Comparison of ENCODE assay signal across 9 cellular contexts in genomic region chr2:11132036-11132671, GRCh38. TPM values are rescaled to one million over a fixed set of nuclear protein-coding genes. Genes with fewer than 3 reads are reported as not detected.
DNase-seq lines count a peak whose midpoint lies in the region; ATAC-seq, FAIRE-seq and TF ChIP-seq lines count a peak whose summit lies in the region.
"Had no signal": no experiment of that assay in that cellular context is flagged by ENCODE, and none has a peak within 500 bp of the region (broad histone marks: within the 10 kb centered on the region; RNA-seq: fewer than 3 reads in every experiment).

No MANE protein-coding gene starts in this region.

- peak overlapping the region; percentile 86 for H2AFZ ChIP-seq in K562 (ENCODE audit: low read depth, low read length)

- no peaks in the 10 kb centered on the region for H3K9me1 ChIP-seq in K562 (ENCODE audit: control insufficient read depth, insufficient read depth, low read length)

- H3K79me2 ChIP-seq in K562 (ENCODE audit: control insufficient read depth, insufficient read depth, low read length) = no peaks in the 10 kb centered on the region

- TF ChIP-seq POLR2A in K562 (conservative IDR thresholded peaks at IDR 0.05) = no peak

- CTCF ChIA-PET in K562 (lab: Yijun Ruan, JAX; ENCODE audit: low intra/inter-chr PET ratio) = interaction anchor here (0.5 to 2.3 kb wide), 8 partner anchors 280 to 452 kb away, joined by 3 to 20 read pairs (median 10); partner anchors contain the start of gene E2F6

- TF ChIP-seq CTCF in K562 (IDR thresholded peaks at IDR 0.05 in 2 of 3, conservative IDR thresholded peaks at IDR 0.05 in 1 of 3; ENCODE audit: insufficient read depth in 2 of 3, low read depth in 1 of 3, low read length in 3 of 3) (no peak), nephron (IDR thresholded peaks at IDR 0.05; ENCODE audit: unreplicated experiment in 3 of 3) (no peak)

- H3K27ac Mint-ChIP-seq in nephron = peak overlapping the region; percentile 62 to 89 (median 65)

- peak overlapping the region; percentile 76 for H3K4me2 ChIP-seq in BLaER1
- H3K4me2 ChIP-seq in K562 (ENCODE audit: insufficient read depth, low read length) = peak overlapping the region; percentile 68

- H3K9me3 ChIP-seq in BLaER1 (no peaks in the 10 kb centered on the region), K562 (replicated peaks; ENCODE audit: control insufficient read depth, insufficient read depth, low read depth, low read length) (no peaks in the 10 kb centered on the region)

- H3K4me1 ChIP-seq in BLaER1 = peaks cover 53% of the 10 kb centered on the region
- peaks cover 16 to 24% of the 10 kb centered on the region in 2 experiments; a peak in 4 of 5 replicates for H3K4me1 ChIP-seq in K562 (replicated peaks in 1 of 2; ENCODE audit: control insufficient read depth in 2 of 2, insufficient read depth in 2 of 2, low read length in 2 of 2)

- 0 out of 2 replicates have a peak, but pooled peaks have one; percentile 4 for TF ChIP-seq EP300 in Ishikawa (IDR thresholded peaks at IDR 0.05; ENCODE audit: borderline replicate concordance)
- no peak for TF ChIP-seq EP300 in K562 (IDR thresholded peaks at IDR 0.05; ENCODE audit: low read length)

- no peak for ATAC-seq in K562
- ATAC-seq in HG02981 (IDR thresholded peaks at IDR 0.05; ENCODE audit: unreplicated experiment) = no peak
- no peak for ATAC-seq in GM21528 (IDR thresholded peaks at IDR 0.05; ENCODE audit: low FRiP score, unreplicated experiment)

- no peaks in the 10 kb centered on the region for H3K36me3 Mint-ChIP-seq in nephron (ENCODE audit: low read depth)

- intact Hi-C loops in K562 (cut with micrococcal nuclease) = loop anchor here (1.0 to 10.0 kb wide), 5 partner anchors 103 to 550 kb away; no protein-coding TSS in a partner anchor

- POLR2A ChIA-PET in K562 (lab: Yijun Ruan, JAX) = interaction anchor here (0.6 to 1.6 kb wide), 7 partner anchors 12 to 454 kb away, joined by 3 to 7 read pairs (median 3); partner anchors contain the start of gene E2F6

- BruUV-seq in K562 (replicated peaks; lab: Mats Ljungman, UMichigan) = no TSS peak

- in situ Hi-C loops in K562 (cut with MboI) = loop anchor here (5.0 to 25.0 kb wide), 2 partner anchors 280 to 450 kb away; no protein-coding TSS in a partner anchor

- no peak for DNase-seq in K562 (ENCODE audit: extremely low read depth in 1 of 4, low spot score in 3 of 4)
- DNase-seq in DMS153 (lab: John Stamatoyannopoulos, UW) = no peak
- DNase-seq in NCI-H82 (lab: John Stamatoyannopoulos, UW) = no peak

- H3K36me3 ChIP-seq in BLaER1 = no peaks in the 10 kb centered on the region
- no peaks in the 10 kb centered on the region for H3K36me3 ChIP-seq in K562 (ENCODE audit: control insufficient read depth, insufficient read depth, low read length)

- peak overlapping the region; percentile 84 to 89 (median 88) for H3K4me3 Mint-ChIP-seq in nephron

- H4K20me1 ChIP-seq in BLaER1 (no peaks in the 10 kb centered on the region), K562 (replicated peaks; ENCODE audit: control insufficient read depth, insufficient read depth, low read length) (no peaks in the 10 kb centered on the region)

- no peak overlapping the region for H3K27ac ChIP-seq in BLaER1
- H3K27ac ChIP-seq in K562 (ENCODE audit: extremely low read depth, low read depth, low read length) = no peak overlapping the region

- H3K27me3 ChIP-seq in BLaER1 (no peaks in the 10 kb centered on the region), K562 (ENCODE audit: control insufficient read depth in 2 of 2, insufficient read depth in 2 of 2, low read length in 2 of 2) (peaks cover 5 to 20% of the 10 kb centered on the region in 2 experiments; a peak in 3 of 5 replicates)

- H3K9ac ChIP-seq in BLaER1 (no peak overlapping the region), K562 (ENCODE audit: insufficient read depth in 1 of 2, low read depth in 2 of 2, low read length in 2 of 2) (peak overlapping the region in 1 of 2 experiments; percentile 53; a peak in 1 of 4 replicates)

- no peaks in the 10 kb centered on the region for H3K9me3 Mint-ChIP-seq in nephron

- TF ChIP-seq RAD21 in Ishikawa (IDR thresholded peaks at IDR 0.05; ENCODE audit: low read depth) (no peak), K562 (CRISPR knock-in tag; conservative IDR thresholded peaks at IDR 0.05 in 1 of 2, IDR thresholded peaks at IDR 0.05 in 1 of 2) (no peak)

- H3K27me3 Mint-ChIP-seq in nephron (ENCODE audit: low read depth) = peaks cover 6% of the 10 kb centered on the region

- FAIRE-seq in K562 (lab: Jason Lieb, UNC) = no peak
- FAIRE-seq: bronchial epithelial cell had no signal

- 32% methylated on average over 19 of the region's 19 CpGs for WGBS in K562 (ENCODE audit: insufficient coverage, low coverage, missing lambda C conversion rate)

- H3K4me3 ChIP-seq in BLaER1 (no peak overlapping the region), K562 (no peak overlapping the region)

- peaks cover 29% of the 10 kb centered on the region for H3K4me1 Mint-ChIP-seq in nephron

TF ChIP-seq in Ishikawa, 13 proteins besides CTCF, POLR2A, EP300 and RAD21:
- TF ChIP-seq EGR1 (IDR thresholded peaks at IDR 0.05) = no peak
- no peak for TF ChIP-seq FOXM1 (IDR thresholded peaks at IDR 0.05; ENCODE audit: borderline replicate concordance, low read depth)
- TF ChIP-seq YY1 (IDR thresholded peaks at IDR 0.05; ENCODE audit: low read depth) = no peak
- no peak for TF ChIP-seq NFIC (IDR thresholded peaks at IDR 0.05)

TF ChIP-seq in K562, 482 proteins besides CTCF, POLR2A, EP300 and RAD21 (continues in another document):
- TF ChIP-seq ZNF766 (CRISPR knock-in tag; conservative IDR thresholded peaks at IDR 0.05) (0 out of 2 replicates have a peak, but pooled peaks have one; percentile 24), ARNT (IDR thresholded peaks at IDR 0.05) (no peak), NCOA2 (IDR thresholded peaks at IDR 0.05; ENCODE audit: partially characterized antibody in 2 of 2) (no peak), STAG1 (CRISPR knock-in tag; IDR thresholded peaks at IDR 0.05; ENCODE audit: borderline replicate concordance) (no peak), ZNF12 (CRISPR knock-in tag; IDR thresholded peaks at IDR 0.05) (no peak), CBFB (CRISPR knock-in tag; IDR thresholded peaks at IDR 0.05) (peak; percentile 24; the same call in 1 of the 2 replicates), YY1 (IDR thresholded peaks at IDR 0.05; ENCODE audit: borderline replicate concordance in 1 of 3, control insufficient read depth in 1 of 3, extremely low read depth in 1 of 3, insufficient read depth in 3 of 3, insufficient read length in 1 of 3, insufficient replicate concordance in 2 of 3, low read depth in 1 of 3, low read length in 2 of 3) (peak in 1 of 3 experiments; percentile 1), ZNF740 (CRISPR knock-in tag; IDR thresholded peaks at IDR 0.05) (no peak), ZNF740 (tag; IDR thresholded peaks at IDR 0.05) (no peak), CEBPB (tag; IDR thresholded peaks at IDR 0.05) (no peak), ZNF778 (CRISPR knock-in tag; IDR thresholded peaks at IDR 0.05) (no peak), BMI1 (IDR thresholded peaks at IDR 0.05; ENCODE audit: low read length) (no peak), ZHX1 (conservative IDR thresholded peaks at IDR 0.05; ENCODE audit: low read length) (no peak), KLF13 (tag; IDR thresholded peaks at IDR 0.05; ENCODE audit: borderline replicate concordance, low read depth) (no peak)

RNA-seq across cellular contexts. Expression of gene SLC66A3, which starts 23.1 kb away (rescaled TPM):
- total RNA-seq in K562 (2011; cell fraction: chromatin; rRNA removed; ENCODE audit: low replicate concordance) = 12.5 and 29.6 TPM in 2 replicates
- 17.5 and 21.2 TPM in 2 replicates for total RNA-seq in K562 (2011; cell fraction: nucleolus; rRNA removed)
- total RNA-seq in K562 (2011; cell fraction: nucleoplasm; rRNA removed) = 21.6 and 24.4 TPM in 2 replicates
- 8.0 and 15.7 TPM in 2 replicates for total RNA-seq in K562 (2014; rRNA removed)
- 9.1 and 9.8 TPM in 2 replicates for total RNA-seq in K562 (2014; rRNA removed; fragmentation: Illumina TruSeq; extraction: Trizol)
- 6.6 and 7.6 TPM in 2 replicates for total RNA-seq in K562 (2015; rRNA removed; fragmentation: Illumina TruSeq; extraction: Trizol)
- 7.4 and 8.2 TPM in 2 replicates for total RNA-seq in K562 (2021)
- polyA plus RNA-seq in K562 (2011; rRNA removed) = 29.9 and 30.0 TPM in 2 replicates
- polyA plus RNA-seq in K562 (2011; cell fraction: cytosol; rRNA removed) = 30.8 and 50.1 TPM in 2 replicates
- 12.1 and 16.7 TPM in 2 replicates for polyA plus RNA-seq in K562 (2011; cell fraction: nucleus; rRNA removed)
- 8.3 and 13.0 TPM in 2 replicates for polyA plus RNA-seq in K562 (2012)
- 10.0 and 11.2 TPM in 2 replicates for polyA plus RNA-seq in K562 (2014; fragmentation: Illumina TruSeq; extraction: Trizol)
- polyA plus RNA-seq in K562 (2014; fragmentation: Nextera tagmentation; extraction: Ambion mirVana) = 1 to 10 TPM; 2.8 to 3.0 TPM
- 13.9 and 15.2 TPM in 2 replicates for polyA plus RNA-seq in K562 (2014; rRNA removed)
- 14.2 and 19.1 TPM in 2 replicates for polyA minus RNA-seq in K562 (2011; rRNA and poly(A)+ RNA removed)
- 8.8 and 13.7 TPM in 2 replicates for polyA minus RNA-seq in K562 (2011; cell fraction: cytosol; rRNA and poly(A)+ RNA removed)
- 6.9 and 10.1 TPM in 2 replicates for polyA minus RNA-seq in K562 (2011; cell fraction: nucleus; rRNA and poly(A)+ RNA removed)
